In genomic region chr12:19894803-19895202, GRCh38 we compare ENCODE assay signal across 13 cellular contexts.
A peak's percentile ranks its signal among the peaks of the same experiment; 100 is the strongest.
DNase-seq lines count a peak whose midpoint lies in the region; ATAC-seq and TF ChIP-seq lines count a peak whose summit lies in the region.
"Had no signal": no experiment of that assay in that cellular context is flagged by ENCODE, and none has a peak within 500 bp of the region (broad histone marks: within the 10 kb centered on the region; RNA-seq: fewer than 3 reads in every experiment).

No MANE protein-coding gene starts in this region.

- H3K36me3 ChIP-seq in endodermal cell (ENCODE audit: control insufficient read depth, insufficient read depth, low read length), result no peaks in the 10 kb centered on the region

- peaks cover 2% of the 10 kb centered on the region for H3K9me3 Mint-ChIP-seq in endodermal cell

- no peaks in the 10 kb centered on the region for H3K36me3 Mint-ChIP-seq in endodermal cell (ENCODE audit: low read depth)

- 84 to 100% methylated on average over 2 to 5 of the region's 5 CpGs for WGBS in endodermal cell (ENCODE audit: insufficient coverage in 1 of 2, insufficient read length in 1 of 2), 2 experiments

- no peaks in the 10 kb centered on the region for H3K27me3 ChIP-seq in endodermal cell (ENCODE audit: control insufficient read depth, insufficient read depth, low read length, poor library complexity, severe bottlenecking)
- H3K27me3 ChIP-seq: body of pancreas had no signal

- ATAC-seq in GM21529 (IDR thresholded peaks at IDR 0.05; ENCODE audit: unreplicated experiment) (peak; percentile 78), HG03520 (IDR thresholded peaks at IDR 0.05; ENCODE audit: unreplicated experiment) (peak; percentile 84)
- ATAC-seq: body of pancreas had no signal

- H3K27ac Mint-ChIP-seq in endodermal cell, result peak overlapping the region; percentile 2

- H3K9ac ChIP-seq in endodermal cell (ENCODE audit: extremely low read depth, low read length, poor library complexity, severe bottlenecking), result no peak overlapping the region

- H3K4me3 ChIP-seq in endodermal cell (ENCODE audit: low read length), result no peak overlapping the region
- H3K4me3 ChIP-seq: body of pancreas had no signal

- TF ChIP-seq CTCF in endodermal cell (conservative IDR thresholded peaks at IDR 0.05), result no peak

- H3K4me1 ChIP-seq in endodermal cell (ENCODE audit: control insufficient read depth, insufficient read depth, low read length), result no peaks in the 10 kb centered on the region
- H3K4me1 ChIP-seq: body of pancreas had no signal

- H3K9me3 ChIP-seq in endodermal cell (ENCODE audit: control insufficient read depth, low read length), result no peaks in the 10 kb centered on the region
- H3K9me3 ChIP-seq: body of pancreas had no signal

- peaks cover 6% of the 10 kb centered on the region for H3K4me1 Mint-ChIP-seq in endodermal cell

- DNase-seq in NOMO-1 treated with DMSO at 0.1 percent for 48 hours (lab: John Stamatoyannopoulos, UW; ENCODE audit: unreplicated experiment), result peak; percentile 14
- no peak for DNase-seq in NOMO-1 treated with dmso at 0.1 percent for 144 hours (lab: John Stamatoyannopoulos, UW; ENCODE audit: unreplicated experiment)
- DNase-seq in endodermal cell, result no peak
- DNase-seq in Ammon's horn (ENCODE audit: low spot score), result no peak
- no peak for DNase-seq in stimulated activated naive CD4-positive, alpha-beta T cell treated with Interleukin-2 at 50 U/mL for 16 hours (lab: John Stamatoyannopoulos, UW)
- no peak for DNase-seq in GM19238 (ENCODE audit: insufficient read length, low spot score)
- DNase-seq: body of pancreas, glutamatergic neuron, NCI-H345, T-helper 9 cell had no signal

- H3K27ac ChIP-seq in endodermal cell (ENCODE audit: low read depth, low read length), result no peak overlapping the region
- H3K27ac ChIP-seq: 22Rv1, body of pancreas had no signal

- H3K27me3 Mint-ChIP-seq in endodermal cell (ENCODE audit: insufficient read depth), result no peaks in the 10 kb centered on the region

- no peak overlapping the region for H3K4me3 Mint-ChIP-seq in endodermal cell
